In genomic region chr1:230323686-230324085, GRCh38 we compare ENCODE assay signal across 27 cellular contexts.
"Had no signal": no experiment of that assay in that cellular context is flagged by ENCODE, and none has a peak within 500 bp of the region (broad histone marks: within the 10 kb centered on the region; RNA-seq: fewer than 3 reads in every experiment).

No MANE protein-coding gene starts in this region.

- H3K36me3 ChIP-seq: stomach, suprapubic skin, thoracic aorta, thyroid gland, tibial artery, tibial nerve, transverse colon, upper lobe of left lung, upper lobe of right lung, uterus, vagina had no signal

- H3K4me1 ChIP-seq: stomach, suprapubic skin, testis, thyroid gland, tibial artery, tibial nerve, transverse colon, upper lobe of left lung, upper lobe of right lung, uterus, vagina had no signal

- DNase-seq: stimulated activated CD4-positive, alpha-beta T cell treated with anti-CD3 and anti-CD28 coated beads, Interleukin-2, amount 100 ng/mL, for 24 hours; stimulated activated CD4-positive, alpha-beta T cell treated with anti-CD3 and anti-CD28 coated beads, Interleukin-2, amount 100 ng/mL, for 48 hours; stimulated activated CD4-positive, alpha-beta T cell treated with anti-CD3 and anti-CD28 coated beads, Interleukin-4, amount 100 ng/mL, for 1 hour; stimulated activated CD4-positive, alpha-beta T cell treated with anti-CD3 and anti-CD28 coated beads, Interleukin-4, amount 100 ng/mL, for 24 hours; stimulated activated CD4-positive, alpha-beta T cell treated with anti-CD3 and anti-CD28 coated beads, Interleukin-4, amount 100 ng/mL, for 4 hours; stimulated activated CD8-positive, alpha-beta memory T cell treated with anti-CD3 and anti-CD28 coated beads, Interleukin-4, amount 100 ng/mL, for 48 hours; stimulated activated naive B cell treated with anti-CD40 and anti-IgM and Interleukin-4, amounts not matched to agents 10 μg/mL and 1 μg/mL and 100 μg/mL, for 72 hours; stimulated activated naive CD4-positive, alpha-beta T cell; stimulated activated naive CD8-positive, alpha-beta T cell treated with anti-CD3 and anti-CD28 coated beads, Interleukin-15, amount 100 ng/mL, for 72 hours; stimulated activated naive CD8-positive, alpha-beta T cell treated with anti-CD3 and anti-CD28 coated beads, Interleukin-15, Interleukin-2, amounts not matched to agents 100 U/mL and 50 U/mL, for 24 hours; stomach; substantia nigra; testis; thyroid gland; tibial artery; transverse colon; upper lobe of right lung; uterus had no signal

- H3K9me3 ChIP-seq: stomach, suprapubic skin, testis, thoracic aorta, thyroid gland, tibial artery, tibial nerve, transverse colon, upper lobe of left lung, upper lobe of right lung, uterus, vagina had no signal

- H3K36me3 Mint-ChIP-seq: stimulated activated effector memory CD8-positive, alpha-beta T cell treated with anti-CD3 and anti-CD28 coated beads, Interleukin-12 subunit alpha, Interleukin-12 subunit beta, amount 100 ng/mL, for 72 hours; stimulated activated memory B cell treated with anti-CD40 and anti-IgM and Interleukin-4, amounts not matched to agents 10 μg/mL and 1 μg/mL and 100 μg/mL, for 72 hours; stimulated activated naive B cell treated with anti-CD40 and anti-IgM and Interleukin-4, amounts not matched to agents 10 μg/mL and 1 μg/mL and 100 μg/mL, for 72 hours; type B pancreatic cell had no signal

- H3K4me3 ChIP-seq: stomach, suprapubic skin, testis, thoracic aorta, thyroid gland, tibial artery, tibial nerve, transverse colon, upper lobe of left lung, upper lobe of right lung, uterus, vagina had no signal

- ATAC-seq: stimulated activated effector memory CD8-positive, alpha-beta T cell treated with anti-CD3 and anti-CD28 coated beads, Interleukin-12 subunit alpha, Interleukin-12 subunit beta, amount 100 ng/mL, for 72 hours; stimulated activated memory B cell treated with anti-CD40 and anti-IgM and Interleukin-4, amounts not matched to agents 10 μg/mL and 1 μg/mL and 100 μg/mL, for 72 hours; stimulated activated naive B cell treated with anti-CD40 and anti-IgM and Interleukin-4, amounts not matched to agents 10 μg/mL and 1 μg/mL and 100 μg/mL, for 72 hours; stimulated activated naive CD8-positive, alpha-beta T cell treated with anti-CD3 and anti-CD28 coated beads, Interleukin-15, amount 100 ng/mL, for 72 hours; stimulated activated naive CD8-positive, alpha-beta T cell treated with anti-CD3 and anti-CD28 coated beads, Interleukin-15, Interleukin-2, amounts not matched to agents 100 U/mL and 50 U/mL, for 24 hours; upper lobe of right lung had no signal

- H3K27ac ChIP-seq: stomach, suprapubic skin, testis, thoracic aorta, thyroid gland, tibial artery, tibial nerve, transverse colon, upper lobe of left lung, upper lobe of right lung, uterus, vagina had no signal

- H3K27me3 ChIP-seq: suprapubic skin, testis, thyroid gland, tibial artery, tibial nerve, transverse colon, upper lobe of left lung, upper lobe of right lung, uterus, vagina had no signal

- H3K27me3 Mint-ChIP-seq: stimulated activated naive CD8-positive, alpha-beta T cell treated with anti-CD3 and anti-CD28 coated beads, Interleukin-15, amount 100 ng/mL, for 72 hours; type B pancreatic cell had no signal

- H3K27ac Mint-ChIP-seq: stimulated activated effector memory CD8-positive, alpha-beta T cell treated with anti-CD3 and anti-CD28 coated beads, Interleukin-12 subunit alpha, Interleukin-12 subunit beta, amount 100 ng/mL, for 72 hours; stimulated activated memory B cell treated with anti-CD40 and anti-IgM and Interleukin-4, amounts not matched to agents 10 μg/mL and 1 μg/mL and 100 μg/mL, for 72 hours; stimulated activated naive B cell treated with anti-CD40 and anti-IgM and Interleukin-4, amounts not matched to agents 10 μg/mL and 1 μg/mL and 100 μg/mL, for 72 hours; stimulated activated naive CD8-positive, alpha-beta T cell treated with anti-CD3 and anti-CD28 coated beads, Interleukin-15, amount 100 ng/mL, for 72 hours; stimulated activated naive CD8-positive, alpha-beta T cell treated with anti-CD3 and anti-CD28 coated beads, Interleukin-15, Interleukin-2, amounts not matched to agents 100 ng/mL and 50 ng/mL, for 24 hours; type B pancreatic cell had no signal

- H3K4me3 Mint-ChIP-seq: stimulated activated effector memory CD8-positive, alpha-beta T cell treated with anti-CD3 and anti-CD28 coated beads, Interleukin-12 subunit alpha, Interleukin-12 subunit beta, amount 100 ng/mL, for 72 hours; stimulated activated memory B cell treated with anti-CD40 and anti-IgM and Interleukin-4, amounts not matched to agents 10 μg/mL and 1 μg/mL and 100 μg/mL, for 72 hours; stimulated activated naive B cell treated with anti-CD40 and anti-IgM and Interleukin-4, amounts not matched to agents 10 μg/mL and 1 μg/mL and 100 μg/mL, for 72 hours; stimulated activated naive CD8-positive, alpha-beta T cell treated with anti-CD3 and anti-CD28 coated beads, Interleukin-15, amount 100 ng/mL, for 72 hours; stimulated activated naive CD8-positive, alpha-beta T cell treated with anti-CD3 and anti-CD28 coated beads, Interleukin-15, Interleukin-2, amounts not matched to agents 100 ng/mL and 50 ng/mL, for 24 hours; type B pancreatic cell had no signal

- H3K9me3 Mint-ChIP-seq: stimulated activated effector memory CD8-positive, alpha-beta T cell treated with anti-CD3 and anti-CD28 coated beads, Interleukin-12 subunit alpha, Interleukin-12 subunit beta, amount 100 ng/mL, for 72 hours; stimulated activated memory B cell treated with anti-CD40 and anti-IgM and Interleukin-4, amounts not matched to agents 10 μg/mL and 1 μg/mL and 100 μg/mL, for 72 hours; stimulated activated naive B cell treated with anti-CD40 and anti-IgM and Interleukin-4, amounts not matched to agents 10 μg/mL and 1 μg/mL and 100 μg/mL, for 72 hours; stimulated activated naive CD8-positive, alpha-beta T cell treated with anti-CD3 and anti-CD28 coated beads, Interleukin-15, amount 100 ng/mL, for 72 hours; stimulated activated naive CD8-positive, alpha-beta T cell treated with anti-CD3 and anti-CD28 coated beads, Interleukin-15, Interleukin-2, amounts not matched to agents 100 ng/mL and 50 ng/mL, for 24 hours; type B pancreatic cell had no signal

- H3K4me1 Mint-ChIP-seq: stimulated activated naive B cell treated with anti-CD40 and anti-IgM and Interleukin-4, amounts not matched to agents 10 μg/mL and 1 μg/mL and 100 μg/mL, for 72 hours had no signal
